In genomic region chr6:141752677-141753076, GRCh38 we compare ENCODE assay signal across 19 cellular contexts.
DNase-seq lines count a peak whose midpoint lies in the region; ATAC-seq, FAIRE-seq and TF ChIP-seq lines count a peak whose summit lies in the region.
"Had no signal": no experiment of that assay in that cellular context is flagged by ENCODE, and none has a peak within 500 bp of the region (broad histone marks: within the 10 kb centered on the region; RNA-seq: fewer than 3 reads in every experiment).

No MANE protein-coding gene starts in this region.

- DNase-seq in DMS53 treated with DMSO at 0.1 percent for 48 hours (lab: John Stamatoyannopoulos, UW; ENCODE audit: unreplicated experiment) (peak; percentile 6), GM19239 (ENCODE audit: insufficient read length, low spot score) (peak; percentile 0), OCI-M1 (lab: John Stamatoyannopoulos, UW) (peak; percentile 73), RWPE1 (ENCODE audit: low spot score) (no peak), H54 (ENCODE audit: insufficient read length, low spot score) (no peak)
- no peak for DNase-seq in stimulated activated CD4-positive, alpha-beta T cell treated with anti-CD3 and anti-CD28 coated beads, Interleukin-2, amount 100 ng/mL, for 24 hours
- DNase-seq: activated CD8-positive, alpha-beta T cell treated with anti-CD3 and anti-CD28 coated beads, Interleukin-2, amount 10 ng/mL, durations not matched to agents 7 days and 5 days; activated effector memory CD4-positive, alpha-beta T cell treated with Interleukin-2 at 50 U/mL for 16 hours; body of pancreas; dermis blood vessel endothelial cell; heart right ventricle; KBM-7; NCI-H1436; pancreas; PC-3; small intestine had no signal

- no peak for TF ChIP-seq POLR2A in H54 (IDR thresholded peaks at IDR 0.05; ENCODE audit: low read depth, low read length)

- no peak for TF ChIP-seq CTCF in RWPE1 (conservative IDR thresholded peaks at IDR 0.05; ENCODE audit: low read depth)

- FAIRE-seq in GM19239 (lab: Jason Lieb, UNC) (peak; percentile 52), H54 (lab: Jason Lieb, UNC) (no peak)
- FAIRE-seq: pancreas, small intestine had no signal

- ATAC-seq in HG02884 (IDR thresholded peaks at IDR 0.05; ENCODE audit: unreplicated experiment) (peak; percentile 84), HG03521 (IDR thresholded peaks at IDR 0.05; ENCODE audit: unreplicated experiment) (no peak)
- ATAC-seq: activated CD8-positive, alpha-beta T cell treated with anti-CD3 and anti-CD28 coated beads, Interleukin-2, amount 10 ng/mL, durations not matched to agents 7 days and 5 days; body of pancreas; heart right ventricle; pancreas; PC-3 had no signal

- POLR2A ChIA-PET in RWPE1 (lab: Yijun Ruan, JAX; ENCODE audit: low non-redundant PET): no interaction called here

- CTCF ChIA-PET in RWPE1 (lab: Yijun Ruan, JAX): no interaction called here

- H3K27ac ChIP-seq in RWPE1: no peak overlapping the region
- H3K27ac ChIP-seq: body of pancreas, esophagus muscularis mucosa, heart right ventricle, pancreas had no signal

Comparison
In these comparisons a context has a peak if more than half of its experiments do, and no peak if none do; other contexts are left out.
1. DNase-seq: peak in DMS53 treated with DMSO at 0.1 percent for 48 hours (single experiment), GM19239 (single experiment) and OCI-M1 (single experiment); none in RWPE1 (single experiment), stimulated activated CD4-positive, alpha-beta T cell treated with anti-CD3 and anti-CD28 coated beads, Interleukin-2, amount 100 ng/mL, for 24 hours (0 of 2) and H54 (single experiment).